ENCODE assay signal across 23 cellular contexts in the genomic region with DNA sequence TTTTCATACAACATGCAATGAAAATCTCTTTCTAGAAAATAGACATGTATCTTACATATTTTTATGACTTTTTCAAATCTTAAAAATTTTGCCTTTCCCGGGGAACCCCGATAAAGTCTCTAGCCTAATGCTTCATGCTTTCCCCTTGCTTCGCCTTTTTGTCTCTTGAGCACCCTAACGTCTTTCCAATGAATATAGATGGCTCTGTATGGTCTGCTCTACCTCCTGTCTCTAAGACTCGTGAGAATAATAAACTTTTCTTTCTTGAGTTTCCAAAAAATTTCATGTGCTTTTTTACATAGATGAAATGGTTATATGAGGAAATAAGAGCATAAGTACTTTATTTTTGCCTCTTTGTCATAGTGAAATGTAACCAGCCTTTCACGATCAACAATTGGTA.
"Had no signal": no experiment of that assay in that cellular context is flagged by ENCODE, and none has a peak within 500 bp of the region (broad histone marks: within the 10 kb centered on the region; RNA-seq: fewer than 3 reads in every experiment).

No MANE protein-coding gene starts in this region.

- H3K4me1 Mint-ChIP-seq: activated B cell treated with CpG ODN at 0.5 μM for 24 hours; activated CD4-positive, alpha-beta T cell treated with anti-CD3 and anti-CD28 coated beads for 36 hours; activated T-helper 17 cell treated with anti-CD3 and anti-CD28 coated beads, Interleukin-2, amount 50 U/mL, for 72 hours; memory B cell; stimulated activated effector memory CD8-positive, alpha-beta T cell treated with anti-CD3 and anti-CD28 coated beads, Interleukin-12 subunit alpha, Interleukin-12 subunit beta, amount 100 ng/mL, for 72 hours; stimulated activated naive CD8-positive, alpha-beta T cell treated with anti-CD3 and anti-CD28 coated beads, Interleukin-15, amount 100 ng/mL, for 72 hours had no signal

- ATAC-seq: activated CD4-positive, alpha-beta T cell treated with anti-CD3 and anti-CD28 coated beads for 36 hours; activated naive CD4-positive, alpha-beta T cell treated with anti-CD3 and anti-CD28 coated beads, Interleukin-2, amount 50 U/mL, for 72 hours; activated T-helper 17 cell treated with anti-CD3 and anti-CD28 coated beads, Interleukin-2, amount 50 U/mL, for 72 hours; heart left ventricle; left ventricle myocardium superior; natural killer cell treated with Interleukin-12 subunit alpha and Interleukin-12 subunit beta and Interleukin-15 and Interleukin-18, amount 100 ng/mL, for 72 hours; sciatic nerve; stimulated activated effector memory CD8-positive, alpha-beta T cell treated with anti-CD3 and anti-CD28 coated beads, Interleukin-12 subunit alpha, Interleukin-12 subunit beta, amount 100 ng/mL, for 72 hours; stimulated activated naive CD8-positive, alpha-beta T cell treated with anti-CD3 and anti-CD28 coated beads, Interleukin-15, amount 100 ng/mL, for 72 hours had no signal

- DNase-seq: activated B cell treated with CpG ODN at 0.5 μM for 24 hours; activated CD4-positive, alpha-beta T cell treated with anti-CD3 and anti-CD28 coated beads for 36 hours; activated CD4-positive, alpha-beta T cell treated with anti-CD3 and anti-CD28 coated beads, Interleukin-2, amount 50 U/mL, for 4 hours; activated CD8-positive, alpha-beta memory T cell treated with anti-CD3 and anti-CD28 coated beads for 24 hours; activated CD8-positive, alpha-beta memory T cell treated with anti-CD3 and anti-CD28 coated beads, Interleukin-2, amount 50 U/mL, for 4 hours; activated T-cell treated with anti-CD3 and anti-CD28 coated beads, Interleukin-2, amount 50 U/mL, for 24 hours; aorta; brain microvascular endothelial cell; heart left ventricle; left ventricle myocardium superior; small intestine; stimulated activated CD4-positive, alpha-beta T cell treated with anti-CD3 and anti-CD28 coated beads, Interleukin-2, amount 100 ng/mL, for 24 hours; stimulated activated naive CD8-positive, alpha-beta T cell treated with anti-CD3 and anti-CD28 coated beads, Interleukin-15, amount 100 ng/mL, for 72 hours; uterus had no signal

- FAIRE-seq: islet of Langerhans, small intestine had no signal

- H3K36me3 Mint-ChIP-seq: activated naive CD4-positive, alpha-beta T cell treated with anti-CD3 and anti-CD28 coated beads, Interleukin-2, amount 50 U/mL, for 72 hours; memory B cell; natural killer cell treated with Interleukin-12 subunit alpha and Interleukin-12 subunit beta and Interleukin-15 and Interleukin-18, amount 100 ng/mL, for 72 hours; stimulated activated effector memory CD8-positive, alpha-beta T cell treated with anti-CD3 and anti-CD28 coated beads, Interleukin-12 subunit alpha, Interleukin-12 subunit beta, amount 100 ng/mL, for 72 hours had no signal

- H3K4me3 ChIP-seq: coronary artery, heart left ventricle, uterus had no signal

- H3K27ac Mint-ChIP-seq: activated B cell treated with CpG ODN at 0.5 μM for 24 hours; activated CD4-positive, alpha-beta T cell treated with anti-CD3 and anti-CD28 coated beads for 36 hours; activated naive CD4-positive, alpha-beta T cell treated with anti-CD3 and anti-CD28 coated beads, Interleukin-2, amount 50 U/mL, for 72 hours; activated T-cell treated with anti-CD3 and anti-CD28 coated beads, Interleukin-2, amount 50 U/mL, for 24 hours; activated T-helper 17 cell treated with anti-CD3 and anti-CD28 coated beads, Interleukin-2, amount 50 U/mL, for 72 hours; memory B cell; natural killer cell treated with Interleukin-12 subunit alpha and Interleukin-12 subunit beta and Interleukin-15 and Interleukin-18, amount 100 ng/mL, for 72 hours; stimulated activated effector memory CD8-positive, alpha-beta T cell treated with anti-CD3 and anti-CD28 coated beads, Interleukin-12 subunit alpha, Interleukin-12 subunit beta, amount 100 ng/mL, for 72 hours; stimulated activated naive CD8-positive, alpha-beta T cell treated with anti-CD3 and anti-CD28 coated beads, Interleukin-15, amount 100 ng/mL, for 72 hours had no signal

- H3K4me3 Mint-ChIP-seq: activated B cell treated with CpG ODN at 0.5 μM for 24 hours; activated CD4-positive, alpha-beta T cell treated with anti-CD3 and anti-CD28 coated beads for 36 hours; activated T-cell treated with anti-CD3 and anti-CD28 coated beads, Interleukin-2, amount 50 U/mL, for 24 hours; activated T-helper 17 cell treated with anti-CD3 and anti-CD28 coated beads, Interleukin-2, amount 50 U/mL, for 72 hours; memory B cell; natural killer cell treated with Interleukin-12 subunit alpha and Interleukin-12 subunit beta and Interleukin-15 and Interleukin-18, amount 100 ng/mL, for 72 hours; stimulated activated effector memory CD8-positive, alpha-beta T cell treated with anti-CD3 and anti-CD28 coated beads, Interleukin-12 subunit alpha, Interleukin-12 subunit beta, amount 100 ng/mL, for 72 hours; stimulated activated naive CD8-positive, alpha-beta T cell treated with anti-CD3 and anti-CD28 coated beads, Interleukin-15, amount 100 ng/mL, for 72 hours had no signal

- H3K27ac ChIP-seq: brain microvascular endothelial cell, coronary artery, epithelial cell of prostate, heart left ventricle, uterus had no signal

- H3K4me1 ChIP-seq: heart left ventricle, uterus had no signal

- H3K27me3 ChIP-seq: brain microvascular endothelial cell had no signal

- H3K9me3 ChIP-seq: heart left ventricle, uterus had no signal

- H3K36me3 ChIP-seq: brain microvascular endothelial cell, heart left ventricle, uterus had no signal

- H3K9me3 Mint-ChIP-seq: activated B cell treated with CpG ODN at 0.5 μM for 24 hours; activated naive CD4-positive, alpha-beta T cell treated with anti-CD3 and anti-CD28 coated beads, Interleukin-2, amount 50 U/mL, for 72 hours; activated T-cell treated with anti-CD3 and anti-CD28 coated beads, Interleukin-2, amount 50 U/mL, for 24 hours; activated T-helper 17 cell treated with anti-CD3 and anti-CD28 coated beads, Interleukin-2, amount 50 U/mL, for 72 hours; memory B cell; natural killer cell treated with Interleukin-12 subunit alpha and Interleukin-12 subunit beta and Interleukin-15 and Interleukin-18, amount 100 ng/mL, for 72 hours; stimulated activated effector memory CD8-positive, alpha-beta T cell treated with anti-CD3 and anti-CD28 coated beads, Interleukin-12 subunit alpha, Interleukin-12 subunit beta, amount 100 ng/mL, for 72 hours; stimulated activated naive CD8-positive, alpha-beta T cell treated with anti-CD3 and anti-CD28 coated beads, Interleukin-15, amount 100 ng/mL, for 72 hours had no signal
